ENCODE assay signal across 19 cellular contexts in the genomic region with DNA sequence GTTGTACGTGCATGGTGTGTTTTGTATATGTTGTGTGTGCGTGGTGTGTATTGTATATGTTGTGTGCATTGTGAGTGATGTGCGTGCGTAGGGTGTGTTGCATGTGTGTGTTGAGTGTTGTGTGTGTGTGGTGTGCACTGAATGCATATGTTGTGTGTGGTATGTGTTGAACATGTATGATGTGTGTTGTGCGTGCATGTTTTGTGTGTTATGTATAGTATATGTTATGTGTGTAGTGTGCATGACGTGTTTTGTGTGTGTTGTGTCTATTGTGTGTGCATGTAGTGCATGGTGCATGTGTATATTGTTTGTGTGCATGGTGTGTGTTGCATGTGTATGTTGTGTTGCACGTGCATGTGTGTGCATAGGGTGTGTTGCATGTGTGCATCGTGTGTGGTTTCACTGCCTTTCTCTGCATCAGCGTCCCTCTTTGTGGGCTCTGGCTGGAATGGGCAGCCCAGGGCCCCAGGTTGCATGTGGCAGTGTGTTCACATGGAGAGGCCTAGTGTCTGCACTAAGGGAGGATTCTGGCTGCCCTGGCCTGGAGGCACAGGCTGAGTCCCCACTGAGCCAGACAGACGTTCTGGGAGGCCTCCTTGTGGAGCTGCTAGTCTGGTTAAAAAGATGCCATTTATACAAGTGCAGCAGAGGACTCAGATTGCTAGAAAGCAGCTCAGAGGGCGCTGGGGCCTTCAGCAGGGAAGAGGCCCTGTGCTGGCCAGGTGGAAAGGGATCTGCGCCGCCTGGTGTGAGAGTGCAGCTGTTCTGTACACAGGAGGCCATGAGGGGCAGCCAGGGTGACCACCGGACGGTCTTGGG.
DNase-seq lines count a peak whose midpoint lies in the region; ATAC-seq, FAIRE-seq and TF ChIP-seq lines count a peak whose summit lies in the region.
"Had no signal": no experiment of that assay in that cellular context is flagged by ENCODE, and none has a peak within 500 bp of the region (broad histone marks: within the 10 kb centered on the region; RNA-seq: fewer than 3 reads in every experiment).

No MANE protein-coding gene starts in this region.

- no peaks in the 10 kb centered on the region for H3K9me3 ChIP-seq in WERI-Rb-1 (ENCODE audit: severe bottlenecking)
- H3K9me3 ChIP-seq: SJCRH30 had no signal

- DNase-seq in ELF-1 (ENCODE audit: low read depth, low spot score) (peak; percentile 15), HTR-8/SVneo (ENCODE audit: insufficient read length, low spot score) (no peak), endothelial cell (ENCODE audit: low spot score) (no peak), urothelium cell line (ENCODE audit: low spot score) (no peak), WERI-Rb-1 (no peak), NCI-H1930 (lab: John Stamatoyannopoulos, UW) (no peak)
- DNase-seq: CD8-positive, alpha-beta memory T cell; DMS79 treated with DMSO at 0.1 percent for 48 hours; NCI-H1417; NCI-H2029; NCI-H748 treated with DMSO at 0.1 percent for 48 hours; OCI-M1; RPMI8226 had no signal

- H3K27ac ChIP-seq in WERI-Rb-1, result no peak overlapping the region
- H3K27ac ChIP-seq: SJCRH30 had no signal

- H3K4me1 Mint-ChIP-seq in endothelial cell (ENCODE audit: unreplicated experiment), result peaks cover 23% of the 10 kb centered on the region

- TF ChIP-seq CTCF in endothelial cell (IDR thresholded peaks at IDR 0.05; ENCODE audit: unreplicated experiment) (no peak), WERI-Rb-1 (IDR thresholded peaks at IDR 0.05; ENCODE audit: low read depth, low read length) (no peak)

- H3K27me3 ChIP-seq in WERI-Rb-1 (ENCODE audit: insufficient read depth, low read depth, severe bottlenecking), result no peaks in the 10 kb centered on the region
- H3K27me3 ChIP-seq: SJCRH30 had no signal

- H3K9me3 Mint-ChIP-seq in endothelial cell (ENCODE audit: unreplicated experiment), result peaks cover 9% of the 10 kb centered on the region
- H3K9me3 Mint-ChIP-seq: CD8-positive, alpha-beta memory T cell had no signal

- no peak for ATAC-seq in GM21576 (IDR thresholded peaks at IDR 0.05; ENCODE audit: unreplicated experiment)
- ATAC-seq: GM12878 had no signal

- peak overlapping the region; percentile 54 for H3K27ac Mint-ChIP-seq in endothelial cell (ENCODE audit: unreplicated experiment)

- peaks cover 3% of the 10 kb centered on the region for H3K27me3 Mint-ChIP-seq in endothelial cell (ENCODE audit: unreplicated experiment)
- H3K27me3 Mint-ChIP-seq: CD8-positive, alpha-beta memory T cell had no signal

- H3K4me3 Mint-ChIP-seq in endothelial cell (ENCODE audit: unreplicated experiment), result peak overlapping the region; percentile 43
- H3K4me3 Mint-ChIP-seq: CD8-positive, alpha-beta memory T cell had no signal

- no peaks in the 10 kb centered on the region for H3K36me3 ChIP-seq in WERI-Rb-1
- H3K36me3 ChIP-seq: SJCRH30 had no signal

- H3K36me3 Mint-ChIP-seq in endothelial cell (ENCODE audit: low read depth, unreplicated experiment), result peaks cover 18% of the 10 kb centered on the region
- H3K36me3 Mint-ChIP-seq: CD8-positive, alpha-beta memory T cell had no signal

- no peak overlapping the region for H3K4me3 ChIP-seq in WERI-Rb-1 (ENCODE audit: low read depth, low read length)
- H3K4me3 ChIP-seq: GM12878, SJCRH30 had no signal

- FAIRE-seq in HTR-8/SVneo (lab: Jason Lieb, UNC) (peak; percentile 98), urothelium cell line (lab: Jason Lieb, UNC) (peak; percentile 99)
- FAIRE-seq: D721Med, G401.6, GM12878, GM18507 had no signal
